In genomic region chr7:27420702-27421101, GRCh38 we compare ENCODE assay signal across 1 cellular context.
TF ChIP-seq lines count a peak whose summit lies in the region.

No MANE protein-coding gene starts in this region.

TF ChIP-seq in GM23338, 12 proteins besides CTCF, POLR2A, EP300 and RAD21 (continued from another document):
- no peak for TF ChIP-seq ZNF462 (CRISPR knock-in tag; IDR thresholded peaks at IDR 0.05)
- no peak for TF ChIP-seq NANOG (IDR thresholded peaks at IDR 0.05; ENCODE audit: borderline replicate concordance)
- TF ChIP-seq POLR2AphosphoS5 (IDR thresholded peaks at IDR 0.05; ENCODE audit: low read depth) = no peak
- no peak for TF ChIP-seq CREB1 (CRISPR knock-in tag; IDR thresholded peaks at IDR 0.05; ENCODE audit: low read depth)
- TF ChIP-seq STAT1 (IDR thresholded peaks at IDR 0.05; ENCODE audit: unreplicated experiment) = no peak
- TF ChIP-seq EZH2 (IDR thresholded peaks at IDR 0.05; ENCODE audit: low read depth, unreplicated experiment) = no peak
